Comparison of ENCODE assay signal across 8 cellular contexts in genomic region chr2:87075796-87076252, GRCh38. TPM values are rescaled to one million over a fixed set of nuclear protein-coding genes. Genes with fewer than 3 reads are reported as not detected.
DNase-seq lines count a peak whose midpoint lies in the region; ATAC-seq, FAIRE-seq and TF ChIP-seq lines count a peak whose summit lies in the region.
"Not testable (repeated sequence)": the region's sequence is repeated elsewhere in the genome, so short reads cannot be mapped to it uniquely, and the experiment has no call there.

No MANE protein-coding gene starts in this region.

- ATAC-seq in GM18517 (IDR thresholded peaks at IDR 0.05; ENCODE audit: unreplicated experiment) = peak; percentile 30
- peak; percentile 34 for ATAC-seq in HG02678 (IDR thresholded peaks at IDR 0.05; ENCODE audit: unreplicated experiment)
- ATAC-seq in aorta (ENCODE audit: low FRiP score) = peak; percentile 4

- not testable (repeated sequence) for H3K27me3 ChIP-seq in sigmoid colon; aorta (ENCODE audit: control insufficient read depth in 1 of 2, insufficient read depth in 2 of 2, low read length in 1 of 2)

- not testable (repeated sequence) for TF ChIP-seq CTCF in kidney (IDR thresholded peaks at IDR 0.05; ENCODE audit: borderline replicate concordance, extremely low read depth, insufficient read depth); sigmoid colon (IDR thresholded peaks at IDR 0.05)

- peak overlapping the region in 1 of 2 donors; percentile 66 for H3K4me3 ChIP-seq in kidney (ENCODE audit: low read length in 2 of 2)
- peak overlapping the region; percentile 63 to 77 (median 74) for H3K4me3 ChIP-seq in sigmoid colon
- peak overlapping the region; percentile 26 to 54 for H3K4me3 ChIP-seq in aorta (ENCODE audit: low read length in 2 of 2)

- not testable (repeated sequence) for FAIRE-seq in kidney (lab: Jason Lieb, UNC)

- DNase-seq in LoVo (ENCODE audit: low spot score) (peak; percentile 14), dermis blood vessel endothelial cell (peak; percentile 61), kidney (peak; percentile 88), sigmoid colon (peak; percentile 79), aorta (peak; percentile 64 to 84)
- DNase-seq in activated CD8-positive, alpha-beta memory T cell treated with anti-CD3 and anti-CD28 coated beads for 4 hours (ENCODE audit: low read depth in 2 of 2) = peak; percentile 22 to 31

- not testable (repeated sequence) for TF ChIP-seq POLR2A in sigmoid colon (IDR thresholded peaks at IDR 0.05)

- H3K36me3 ChIP-seq in kidney (ENCODE audit: control insufficient read depth in 1 of 2, insufficient read depth in 2 of 2, low read length in 2 of 2); sigmoid colon; aorta (ENCODE audit: control insufficient read depth in 1 of 2, insufficient read depth in 2 of 2, low read length in 1 of 2): not testable (repeated sequence)

- H3K27ac ChIP-seq in kidney (ENCODE audit: low read depth in 2 of 2, low read length in 2 of 2) (peak overlapping the region in 1 of 2 donors; percentile 72), sigmoid colon (peak overlapping the region; percentile 91 to 93 (median 92)), aorta (ENCODE audit: low read depth in 1 of 2, low read length in 2 of 2) (peak overlapping the region in 1 of 2 donors; percentile 57)

- intact Hi-C loops in kidney (cut with DNase I); sigmoid colon (cut with DNase I); aorta (cut with DNase I): not testable (repeated sequence)

- WGBS in sigmoid colon, 2 donors = 0% methylated on average over 62 of the region's 63 CpGs
- WGBS in aorta, 2 donors = 0% methylated on average over 11 to 60 of the region's 63 CpGs

- not testable (repeated sequence) for H3K9ac ChIP-seq in kidney (ENCODE audit: low read length in 2 of 2)

- not testable (repeated sequence) for H3K9me3 ChIP-seq in kidney (ENCODE audit: control insufficient read depth in 1 of 2, low read length in 2 of 2); sigmoid colon; aorta (ENCODE audit: control insufficient read depth, low read length)

- TF ChIP-seq EP300 in sigmoid colon (IDR thresholded peaks at IDR 0.05) = not testable (repeated sequence)

- not testable (repeated sequence) for H3K4me1 ChIP-seq in kidney (ENCODE audit: control insufficient read depth in 1 of 2, insufficient read depth in 1 of 2, low read depth in 1 of 2, low read length in 2 of 2); sigmoid colon; aorta (ENCODE audit: control insufficient read depth in 1 of 2, insufficient read depth in 2 of 2, low read length in 2 of 2)

RNA-seq across cellular contexts. Expression of gene PLGLB1, which starts 54.2 kb away (rescaled TPM):
- total RNA-seq in dermis blood vessel endothelial cell (0.84 and 2.6 TPM in 2 replicates), kidney (4.1 TPM), sigmoid colon (1 to 10 TPM in 3 of 4 donors, not detected in 1; 1.1 to 9.3 (median 8.4) TPM), aorta (1 to 10 TPM; 2.0 to 9.0 TPM)
- polyA plus RNA-seq in kidney (ENCODE audit: insufficient read depth, low read depth, low replicate concordance) (3.3 TPM), sigmoid colon (1 to 10 TPM in 1 of 3 donors, not detected in 2; 2.0 TPM), aorta (1 to 10 TPM; 2.3 to 8.2 TPM)

Comparison
In these comparisons a context has a peak if more than half of its experiments do, and no peak if none do; other contexts are left out.
1. DNase-seq: peak in every context shown above with its lines; median percentile 88 in kidney; 79 in sigmoid colon; 74 in aorta; 61 in dermis blood vessel endothelial cell; 26 in activated CD8-positive, alpha-beta memory T cell treated with anti-CD3 and anti-CD28 coated beads for 4 hours; 14 in LoVo.